In genomic region chr6:30782425-30783014, GRCh38 we compare ENCODE assay signal across 7 cellular contexts. TPM values are rescaled to one million over a fixed set of nuclear protein-coding genes. Genes with fewer than 3 reads are reported as not detected.
DNase-seq lines count a peak whose midpoint lies in the region; ATAC-seq, FAIRE-seq and TF ChIP-seq lines count a peak whose summit lies in the region.

No MANE protein-coding gene starts in this region.

- no peak for TF ChIP-seq POLR2A in suprapubic skin (IDR thresholded peaks at IDR 0.05)
- no peak for TF ChIP-seq POLR2A in GM12891 (IDR thresholded peaks at IDR 0.05; ENCODE audit: low read depth, low read length)

- peaks cover 38% of the 10 kb centered on the region for H3K4me1 ChIP-seq in keratinocyte (ENCODE audit: control insufficient read depth, extremely low read depth, insufficient read depth, low read length)
- peaks cover 52% of the 10 kb centered on the region for H3K4me1 ChIP-seq in suprapubic skin
- no peaks in the 10 kb centered on the region for H3K4me1 ChIP-seq in MM.1S (ENCODE audit: low read length)

- H3K36me3 Mint-ChIP-seq in HFFc6 (ENCODE audit: low read depth) = no peaks in the 10 kb centered on the region
- H3K36me3 Mint-ChIP-seq in activated T-helper 17 cell treated with anti-CD3 and anti-CD28 coated beads, Interleukin-2, amount 50 U/mL, for 72 hours (ENCODE audit: low read depth) = no peaks in the 10 kb centered on the region

- H4K20me1 ChIP-seq in keratinocyte (ENCODE audit: control insufficient read depth, extremely low read depth, insufficient read depth, low read length) (no peaks in the 10 kb centered on the region), MM.1S (ENCODE audit: insufficient read depth, low read length) (no peaks in the 10 kb centered on the region)

- TF ChIP-seq EP300 in suprapubic skin (IDR thresholded peaks at IDR 0.05) = no peak

- DNase-seq in HFFc6 = peak; percentile 81
- DNase-seq in keratinocyte (ENCODE audit: low read depth, low spot score) = no peak
- DNase-seq in suprapubic skin (ENCODE audit: low spot score in 2 of 2) = no peak
- no peak for DNase-seq in MM.1S
- DNase-seq in GM12891 (ENCODE audit: insufficient read length, low spot score) = no peak

- H3K4me1 Mint-ChIP-seq in HFFc6 (ENCODE audit: low read depth) = peaks cover 70% of the 10 kb centered on the region
- H3K4me1 Mint-ChIP-seq in activated T-helper 17 cell treated with anti-CD3 and anti-CD28 coated beads, Interleukin-2, amount 50 U/mL, for 72 hours = peaks cover 27% of the 10 kb centered on the region

- ATAC-seq in activated T-helper 17 cell treated with anti-CD3 and anti-CD28 coated beads, Interleukin-2, amount 50 U/mL, for 72 hours (replicated peaks) = no peak
- no peak for ATAC-seq in HG02763 (IDR thresholded peaks at IDR 0.05; ENCODE audit: unreplicated experiment)

- no peak for FAIRE-seq in keratinocyte (lab: Jason Lieb, UNC)
- no peak for FAIRE-seq in GM12891 (lab: Jason Lieb, UNC)

- peak overlapping the region; percentile 83 for H3K4me2 ChIP-seq in keratinocyte (ENCODE audit: control insufficient read depth, extremely low read depth, insufficient read depth, low read depth, low read length)
- no peak overlapping the region for H3K4me2 ChIP-seq in MM.1S (ENCODE audit: low read depth, low read length)

- peak overlapping the region; percentile 98 for H3K27ac Mint-ChIP-seq in HFFc6
- peak overlapping the region; percentile 3 for H3K27ac Mint-ChIP-seq in activated T-helper 17 cell treated with anti-CD3 and anti-CD28 coated beads, Interleukin-2, amount 50 U/mL, for 72 hours

- peaks cover 2% of the 10 kb centered on the region; the same call in 1 of the 2 replicates for H3K27me3 Mint-ChIP-seq in HFFc6 (ENCODE audit: insufficient read depth)
- H3K27me3 Mint-ChIP-seq in activated T-helper 17 cell treated with anti-CD3 and anti-CD28 coated beads, Interleukin-2, amount 50 U/mL, for 72 hours = no peaks in the 10 kb centered on the region

- no peaks in the 10 kb centered on the region for H3K27me3 ChIP-seq in keratinocyte (ENCODE audit: control insufficient read depth, extremely low read depth, insufficient read depth, low read length)
- no peaks in the 10 kb centered on the region for H3K27me3 ChIP-seq in suprapubic skin
- H3K27me3 ChIP-seq in MM.1S (replicated peaks; ENCODE audit: insufficient read depth, low read length) = 0 out of 2 replicates have a peak, but pooled peaks cover 3% of the 10 kb centered on the region

- no peaks in the 10 kb centered on the region for H3K9me3 ChIP-seq in keratinocyte (ENCODE audit: control insufficient read depth, low read depth, low read length)
- no peaks in the 10 kb centered on the region for H3K9me3 ChIP-seq in suprapubic skin
- no peaks in the 10 kb centered on the region for H3K9me3 ChIP-seq in MM.1S (replicated peaks; ENCODE audit: insufficient read depth, low read length)

- H3F3A ChIP-seq in MM.1S (ENCODE audit: insufficient read depth, low read length) = no peaks in the 10 kb centered on the region

- H3K79me2 ChIP-seq in keratinocyte (ENCODE audit: control insufficient read depth, insufficient read depth, low read length) (no peaks in the 10 kb centered on the region), MM.1S (ENCODE audit: low read length) (no peaks in the 10 kb centered on the region)

- H3K36me3 ChIP-seq in keratinocyte (ENCODE audit: control insufficient read depth in 2 of 2, extremely low read depth in 1 of 2, insufficient read depth in 2 of 2, low read length in 2 of 2) = no peaks in the 10 kb centered on the region
- no peaks in the 10 kb centered on the region for H3K36me3 ChIP-seq in suprapubic skin
- H3K36me3 ChIP-seq in MM.1S (replicated peaks; ENCODE audit: insufficient read depth, low read length) = no peaks in the 10 kb centered on the region

- no peaks in the 10 kb centered on the region for H3K9me3 Mint-ChIP-seq in HFFc6
- H3K9me3 Mint-ChIP-seq in activated T-helper 17 cell treated with anti-CD3 and anti-CD28 coated beads, Interleukin-2, amount 50 U/mL, for 72 hours = no peaks in the 10 kb centered on the region

- TF ChIP-seq CTCF in HFFc6 (IDR thresholded peaks at IDR 0.05) (no peak), keratinocyte (optimal IDR thresholded peaks at IDR 0.05 in 1 of 3, IDR thresholded peaks at IDR 0.05 in 1 of 3, conservative IDR thresholded peaks at IDR 0.05 in 1 of 3; ENCODE audit: extremely low read depth in 1 of 3, insufficient read depth in 2 of 3, low read length in 3 of 3) (no peak), suprapubic skin (IDR thresholded peaks at IDR 0.05) (no peak), MM.1S (IDR thresholded peaks at IDR 0.05; ENCODE audit: low read length) (no peak)

- dilution Hi-C loops in keratinocyte (cut with MboI; ENCODE audit: extremely low pct_ligation_motif_present, low sequenced_read_pairs) = no loop called here

- no peak overlapping the region for H2AFZ ChIP-seq in keratinocyte (ENCODE audit: control insufficient read depth, low read length)
- no peak overlapping the region for H2AFZ ChIP-seq in MM.1S (ENCODE audit: low read length)

- H3K9me2 ChIP-seq in MM.1S (replicated peaks; ENCODE audit: insufficient read depth, low read length) = no peaks in the 10 kb centered on the region

- H3K4me3 Mint-ChIP-seq in HFFc6 = peak overlapping the region; percentile 79
- peak overlapping the region; percentile 34 for H3K4me3 Mint-ChIP-seq in activated T-helper 17 cell treated with anti-CD3 and anti-CD28 coated beads, Interleukin-2, amount 50 U/mL, for 72 hours

- H3K9ac ChIP-seq in keratinocyte (ENCODE audit: control insufficient read depth, extremely low read depth, insufficient read depth, low read length) = peak overlapping the region; percentile 71
- H3K9ac ChIP-seq in MM.1S (ENCODE audit: low read length) = no peak overlapping the region

- H3K27ac ChIP-seq in keratinocyte (ENCODE audit: control insufficient read depth, insufficient read depth, low read length) = peak overlapping the region; percentile 95
- H3K27ac ChIP-seq in suprapubic skin = peak overlapping the region; percentile 82
- H3K27ac ChIP-seq in MM.1S (ENCODE audit: low read length) = no peak overlapping the region

- peak overlapping the region in 1 of 3 experiments; percentile 43 for H3K4me3 ChIP-seq in keratinocyte (ENCODE audit: control insufficient read depth in 2 of 3, extremely low read depth in 1 of 3, insufficient read depth in 2 of 3, low read depth in 1 of 3, low read length in 3 of 3)
- no peak overlapping the region for H3K4me3 ChIP-seq in suprapubic skin
- no peak overlapping the region for H3K4me3 ChIP-seq in MM.1S (ENCODE audit: low read length)

- H3K9me1 ChIP-seq in keratinocyte (ENCODE audit: control insufficient read depth, extremely low read depth, insufficient read depth, low read length) = no peaks in the 10 kb centered on the region

TF ChIP-seq in GM12891, 5 proteins besides CTCF, POLR2A, EP300 and RAD21:
- TF ChIP-seq TAF1 (IDR thresholded peaks at IDR 0.05; ENCODE audit: low read depth, low read length) (no peak), PAX5 (IDR thresholded peaks at IDR 0.05; ENCODE audit: insufficient read depth, low read length, severe bottlenecking) (no peak), POLR2AphosphoS5 (IDR thresholded peaks at IDR 0.05; ENCODE audit: low read depth, low read length) (no peak), SPI1 (IDR thresholded peaks at IDR 0.05; ENCODE audit: low read depth, low read length) (no peak), POU2F2 (IDR thresholded peaks at IDR 0.05; ENCODE audit: low read depth, low read length) (no peak)

RNA-seq across cellular contexts. Expression of gene IER3, which starts 38.2 kb away (rescaled TPM):
- total RNA-seq in HFFc6 (2021; fragmentation: NEBNext Ultra II Directional; extraction: Animal tissue kit (Norgen Biotek cat#: 25700)) = 10 to 100 TPM; 38.1 to 62.4 (median 60.2) TPM
- total RNA-seq in activated T-helper 17 cell treated with anti-CD3 and anti-CD28 coated beads, Interleukin-2, amount 50 U/mL, for 72 hours = 100 to 1,000 TPM in 1 of 2 donors, 10 to 100 TPM in 1; 55.6 to 617 TPM
- polyA plus RNA-seq in keratinocyte = 171 to 289 TPM (median 277 TPM) in 3 replicates
- polyA plus RNA-seq in keratinocyte (2011; ENCODE audit: low read depth) = 212 TPM
- polyA plus RNA-seq in keratinocyte (2011; cell fraction: cytosol; rRNA removed) = 139 and 176 TPM in 2 replicates
- polyA plus RNA-seq in keratinocyte (2011; cell fraction: nucleus; rRNA removed) = 516 and 549 TPM in 2 replicates
- polyA plus RNA-seq in keratinocyte (2012; ENCODE audit: low replicate concordance) = 226 and 373 TPM in 2 replicates
- polyA minus RNA-seq in keratinocyte = 46.6 to 116 TPM (median 58.4 TPM) in 3 replicates
- polyA minus RNA-seq in keratinocyte (2011; cell fraction: cytosol; rRNA and poly(A)+ RNA removed) = 239 TPM
- polyA minus RNA-seq in keratinocyte (2011; cell fraction: nucleus; rRNA and poly(A)+ RNA removed) = 82.4 and 85.6 TPM in 2 replicates
- 10 to 100 TPM; 22.0 to 86.2 (median 45.8) TPM for total RNA-seq in suprapubic skin
- polyA plus RNA-seq in GM12891 (2012; ENCODE audit: low read depth, missing spikeins) = 40.8 TPM

RNA-seq across cellular contexts. Expression of gene FLOT1, which starts 40.0 kb away (rescaled TPM):
- total RNA-seq in HFFc6 (2021; fragmentation: NEBNext Ultra II Directional; extraction: Animal tissue kit (Norgen Biotek cat#: 25700)) = 100 to 1,000 TPM; 218 to 286 (median 236) TPM
- total RNA-seq in activated T-helper 17 cell treated with anti-CD3 and anti-CD28 coated beads, Interleukin-2, amount 50 U/mL, for 72 hours = 100 to 1,000 TPM; 152 to 161 TPM
- polyA plus RNA-seq in keratinocyte = 21.6 to 23.8 TPM (median 22.1 TPM) in 3 replicates
- 52.5 TPM for polyA plus RNA-seq in keratinocyte (2011; ENCODE audit: low read depth)
- polyA plus RNA-seq in keratinocyte (2011; cell fraction: cytosol; rRNA removed) = 14.9 and 21.3 TPM in 2 replicates
- polyA plus RNA-seq in keratinocyte (2011; cell fraction: nucleus; rRNA removed) = 21.6 and 22.0 TPM in 2 replicates
- polyA plus RNA-seq in keratinocyte (2012; ENCODE audit: low replicate concordance) = 19.5 and 22.0 TPM in 2 replicates
- 23.2 to 52.7 TPM (median 25.6 TPM) in 3 replicates for polyA minus RNA-seq in keratinocyte
- 16.3 TPM for polyA minus RNA-seq in keratinocyte (2011; cell fraction: cytosol; rRNA and poly(A)+ RNA removed)
- 14.8 and 19.5 TPM in 2 replicates for polyA minus RNA-seq in keratinocyte (2011; cell fraction: nucleus; rRNA and poly(A)+ RNA removed)
- total RNA-seq in suprapubic skin = 10 to 100 TPM; 28.4 to 60.8 (median 45.5) TPM
- 85.4 TPM for polyA plus RNA-seq in GM12891 (2012; ENCODE audit: low read depth, missing spikeins)
